Comparison of ENCODE assay signal across 1 cellular context in genomic region chr10:35265435-35265834, GRCh38.
A peak's percentile ranks its signal among the peaks of the same experiment; 100 is the strongest.
TF ChIP-seq lines count a peak whose summit lies in the region.

No MANE protein-coding gene starts in this region.

TF ChIP-seq in HepG2, 621 proteins besides CTCF, POLR2A, EP300 and RAD21 (continued from another document):
- TF ChIP-seq HMGXB4 (CRISPR knock-in tag; IDR thresholded peaks at IDR 0.05; ENCODE audit: borderline replicate concordance in 1 of 2, low read depth in 1 of 2) (0 out of 4 replicates have a peak, but pooled peaks of 1 of the 2 experiments have one; percentile 24), KDM1A (CRISPR knock-in tag; IDR thresholded peaks at IDR 0.05) (no peak), ZNF292 (CRISPR knock-in tag; IDR thresholded peaks at IDR 0.05; ENCODE audit: borderline replicate concordance, low read depth) (peak; percentile 48; the same call in 1 of the 2 replicates), SOX6 (IDR thresholded peaks at IDR 0.05) (no peak), SOX6 (CRISPR knock-in tag; IDR thresholded peaks at IDR 0.05) (no peak), ZNF687 (CRISPR knock-in tag; IDR thresholded peaks at IDR 0.05) (peak; percentile 32; the same call in 1 of the 2 replicates)
